ENCODE assay signal across 1 cellular context in the genomic region with DNA sequence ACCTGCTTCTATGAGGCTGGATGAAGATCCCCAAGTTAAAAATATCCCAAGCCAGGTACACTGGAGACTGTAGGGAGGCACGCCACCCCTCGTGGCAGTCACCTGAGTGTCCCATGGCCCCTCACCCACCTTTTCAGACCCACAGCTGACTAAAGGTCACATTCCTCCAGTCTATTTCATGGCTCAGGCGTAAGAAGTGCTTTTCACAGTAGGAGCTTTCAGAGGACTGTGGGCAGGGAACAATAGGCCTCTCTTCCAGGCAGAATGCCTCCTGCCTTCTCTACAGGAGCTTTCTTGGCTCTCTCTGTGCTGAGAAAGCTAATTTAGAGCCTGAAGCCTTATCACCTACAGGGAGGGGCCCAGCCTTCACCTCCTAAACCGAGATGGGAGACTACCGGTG.
TF ChIP-seq lines count a peak whose summit lies in the region.

No MANE protein-coding gene starts in this region.

TF ChIP-seq in liver, 16 proteins besides CTCF, POLR2A, EP300 and RAD21 (continued from another document):
- TF ChIP-seq MAX (IDR thresholded peaks at IDR 0.05) (no peak), JUND (IDR thresholded peaks at IDR 0.05) (no peak)
